Comparison of ENCODE assay signal across 8 cellular contexts in the genomic region with DNA sequence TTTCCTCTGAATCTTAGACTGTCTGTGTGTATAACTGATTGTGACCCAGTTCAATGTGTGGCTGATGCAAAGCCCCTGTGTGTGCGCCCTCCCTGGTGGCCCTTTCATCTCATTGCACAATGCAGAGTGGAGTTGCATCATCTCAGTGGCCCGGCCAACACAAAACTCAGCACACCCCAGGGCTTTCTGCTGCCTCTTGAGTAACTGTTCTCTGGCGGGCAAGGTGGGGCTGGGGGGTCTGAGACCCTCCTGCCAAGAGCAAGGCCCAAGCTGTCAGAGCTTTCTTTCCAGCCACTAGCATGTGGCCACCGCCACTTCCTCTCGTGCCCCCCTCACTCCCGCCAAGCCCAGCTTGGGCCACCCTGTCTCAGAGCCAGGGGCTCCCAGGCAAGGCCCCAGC.
DNase-seq lines count a peak whose midpoint lies in the region; ATAC-seq and TF ChIP-seq lines count a peak whose summit lies in the region.

No MANE protein-coding gene starts in this region.

- in situ Hi-C loops in gastrocnemius medialis (cut with MboI; ENCODE audit: low sequenced_read_pairs in 4 of 4), result no loop called here

- peak overlapping the region; percentile 34 for H3K4me2 ChIP-seq in HCT116 (ENCODE audit: low read length)

- DNase-seq in HCT116 (ENCODE audit: low read depth, low spot score) (no peak), SIG-M5 (lab: John Stamatoyannopoulos, UW) (peak; percentile 55), fibroblast of the aortic adventitia (ENCODE audit: low read depth) (peak; percentile 88), gastrocnemius medialis (peak; percentile 47 to 80), NCI-H345 (lab: John Stamatoyannopoulos, UW) (no peak)

- no peak overlapping the region for H3K4me3 ChIP-seq in HCT116 (replicated peaks in 1 of 2; ENCODE audit: low read depth in 1 of 2, low read length in 2 of 2)
- no peak overlapping the region for H3K4me3 ChIP-seq in fibroblast of the aortic adventitia (ENCODE audit: low read depth, low read length)
- no peak overlapping the region for H3K4me3 ChIP-seq in gastrocnemius medialis

- H3K36me3 ChIP-seq in HCT116 (ENCODE audit: control insufficient read depth in 1 of 2, insufficient read depth in 2 of 2, low read length in 2 of 2) (no peaks in the 10 kb centered on the region), gastrocnemius medialis (no peaks in the 10 kb centered on the region)

- no peak for TF ChIP-seq POLR2A in HCT116 (IDR thresholded peaks at IDR 0.05; ENCODE audit: borderline replicate concordance, extremely low read depth, insufficient read depth, insufficient read length)
- no peak for TF ChIP-seq POLR2A in gastrocnemius medialis (IDR thresholded peaks at IDR 0.05)

- POLR2A ChIA-PET in HCT116 (lab: Charles Lee), result no interaction called here

- H3K4me1 ChIP-seq in HCT116 (ENCODE audit: control insufficient read depth in 1 of 2, insufficient read depth in 2 of 2, low read length in 2 of 2), result peaks cover 13 to 33% of the 10 kb centered on the region in 2 experiments; a peak in 3 of 4 replicates
- peaks cover 38 to 44% of the 10 kb centered on the region in 2 donors for H3K4me1 ChIP-seq in gastrocnemius medialis

- no peaks in the 10 kb centered on the region for H3K9me2 ChIP-seq in HCT116 (ENCODE audit: insufficient read depth)

- intact Hi-C loops in HCT116 (cut with micrococcal nuclease) (no loop called here), gastrocnemius medialis (cut with DNase I; ENCODE audit: low total_unique reads) (loop anchor here (2.0 to 10.0 kb wide), 2 partner anchors 34 to 636 kb away; no protein-coding TSS in a partner anchor)

- peak overlapping the region; percentile 30; the same call in 1 of the 2 replicates for H3K27ac ChIP-seq in HCT116 (ENCODE audit: low read depth, low read length)
- peak overlapping the region; percentile 80 to 92 (median 89) for H3K27ac ChIP-seq in gastrocnemius medialis

- no peaks in the 10 kb centered on the region for H3K79me2 ChIP-seq in HCT116 (ENCODE audit: insufficient read depth, low read length)

- ATAC-seq in HCT116 (0 out of 2 replicates have a peak, but pooled peaks have one; percentile 28), gastrocnemius medialis (peak; percentile 22 to 47), GM18511 (IDR thresholded peaks at IDR 0.05; ENCODE audit: unreplicated experiment) (no peak), HG02938 (IDR thresholded peaks at IDR 0.05; ENCODE audit: unreplicated experiment) (no peak), HG02840 (IDR thresholded peaks at IDR 0.05; ENCODE audit: low FRiP score, unreplicated experiment) (no peak)

- H3K9me3 ChIP-seq in HCT116 (ENCODE audit: control insufficient read depth in 1 of 2, insufficient read depth in 1 of 2, low read depth in 1 of 2, low read length in 2 of 2), result no peaks in the 10 kb centered on the region
- no peaks in the 10 kb centered on the region for H3K9me3 ChIP-seq in gastrocnemius medialis

- peak overlapping the region; percentile 31 for H2AFZ ChIP-seq in HCT116 (ENCODE audit: low read depth, low read length, poor library complexity, severe bottlenecking)

- CTCF ChIA-PET in HCT116 (lab: Charles Lee), result no interaction called here

- H4K20me1 ChIP-seq in HCT116 (ENCODE audit: insufficient read depth), result no peaks in the 10 kb centered on the region

- RAD21 ChIA-PET in HCT116 (lab: Charles Lee; ENCODE audit: low non-redundant PET in 1 of 2, low total read pairs in 2 of 2, uncharacterized antibody in 2 of 2, unreplicated experiment in 2 of 2), result no interaction called here

- H3K9ac ChIP-seq in HCT116 (ENCODE audit: low read length), result no peak overlapping the region

- TF ChIP-seq CTCF in HCT116 (IDR thresholded peaks at IDR 0.05 in 2 of 3, conservative IDR thresholded peaks at IDR 0.05 in 1 of 3; ENCODE audit: borderline replicate concordance in 1 of 3, insufficient read depth in 1 of 3, low read depth in 2 of 3, low read length in 2 of 3) (0 out of 6 replicates have a peak, but pooled peaks of 2 of the 3 experiments have one; percentile 4 to 11), fibroblast of the aortic adventitia (IDR thresholded peaks at IDR 0.05; ENCODE audit: insufficient read depth, low read length) (no peak), gastrocnemius medialis (IDR thresholded peaks at IDR 0.05 in 4 of 5, conservative IDR thresholded peaks at IDR 0.05 in 1 of 5) (no peak)

- TF ChIP-seq RAD21 in HCT116 (IDR thresholded peaks at IDR 0.05; ENCODE audit: low read depth), result no peak

- no peaks in the 10 kb centered on the region for H3K27me3 ChIP-seq in HCT116 (ENCODE audit: insufficient read depth, low read length)
- no peaks in the 10 kb centered on the region for H3K27me3 ChIP-seq in gastrocnemius medialis

- no TSS peak for BruUV-seq in HCT116 (replicated peaks; lab: Mats Ljungman, UMichigan)

TF ChIP-seq in HCT116, 20 proteins besides CTCF, POLR2A, EP300 and RAD21:
- TF ChIP-seq TCF7L2 (IDR thresholded peaks at IDR 0.05; ENCODE audit: borderline replicate concordance, extremely low read depth, insufficient read depth, insufficient read length) (peak; percentile 97), POLR2AphosphoS5 (IDR thresholded peaks at IDR 0.05; ENCODE audit: low read depth, low read length) (no peak), CBX3 (IDR thresholded peaks at IDR 0.05; ENCODE audit: low read depth) (no peak), SP1 (IDR thresholded peaks at IDR 0.05; ENCODE audit: low read depth) (no peak), EGR1 (IDR thresholded peaks at IDR 0.05; ENCODE audit: low read depth) (no peak), SRF (IDR thresholded peaks at IDR 0.05; ENCODE audit: low read depth) (no peak), EZH2phosphoT487 (IDR thresholded peaks at IDR 0.05; ENCODE audit: borderline replicate concordance) (no peak), FOSL1 (IDR thresholded peaks at IDR 0.05; ENCODE audit: low read depth) (no peak), CEBPB (IDR thresholded peaks at IDR 0.05; ENCODE audit: low read depth) (peak; percentile 100), SIN3A (IDR thresholded peaks at IDR 0.05; ENCODE audit: low read depth) (no peak)
- TF ChIP-seq, protein P1, sequence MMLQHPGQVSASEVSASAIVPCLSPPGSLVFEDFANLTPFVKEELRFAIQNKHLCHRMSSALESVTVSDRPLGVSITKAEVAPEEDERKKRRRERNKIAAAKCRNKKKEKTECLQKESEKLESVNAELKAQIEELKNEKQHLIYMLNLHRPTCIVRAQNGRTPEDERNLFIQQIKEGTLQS (IDR thresholded peaks at IDR 0.05), result no peak
- TF ChIP-seq, protein P2, sequence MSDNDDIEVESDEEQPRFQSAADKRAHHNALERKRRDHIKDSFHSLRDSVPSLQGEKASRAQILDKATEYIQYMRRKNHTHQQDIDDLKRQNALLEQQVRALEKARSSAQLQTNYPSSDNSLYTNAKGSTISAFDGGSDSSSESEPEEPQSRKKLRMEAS (IDR thresholded peaks at IDR 0.05), result no peak
- TF ChIP-seq, protein P3, sequence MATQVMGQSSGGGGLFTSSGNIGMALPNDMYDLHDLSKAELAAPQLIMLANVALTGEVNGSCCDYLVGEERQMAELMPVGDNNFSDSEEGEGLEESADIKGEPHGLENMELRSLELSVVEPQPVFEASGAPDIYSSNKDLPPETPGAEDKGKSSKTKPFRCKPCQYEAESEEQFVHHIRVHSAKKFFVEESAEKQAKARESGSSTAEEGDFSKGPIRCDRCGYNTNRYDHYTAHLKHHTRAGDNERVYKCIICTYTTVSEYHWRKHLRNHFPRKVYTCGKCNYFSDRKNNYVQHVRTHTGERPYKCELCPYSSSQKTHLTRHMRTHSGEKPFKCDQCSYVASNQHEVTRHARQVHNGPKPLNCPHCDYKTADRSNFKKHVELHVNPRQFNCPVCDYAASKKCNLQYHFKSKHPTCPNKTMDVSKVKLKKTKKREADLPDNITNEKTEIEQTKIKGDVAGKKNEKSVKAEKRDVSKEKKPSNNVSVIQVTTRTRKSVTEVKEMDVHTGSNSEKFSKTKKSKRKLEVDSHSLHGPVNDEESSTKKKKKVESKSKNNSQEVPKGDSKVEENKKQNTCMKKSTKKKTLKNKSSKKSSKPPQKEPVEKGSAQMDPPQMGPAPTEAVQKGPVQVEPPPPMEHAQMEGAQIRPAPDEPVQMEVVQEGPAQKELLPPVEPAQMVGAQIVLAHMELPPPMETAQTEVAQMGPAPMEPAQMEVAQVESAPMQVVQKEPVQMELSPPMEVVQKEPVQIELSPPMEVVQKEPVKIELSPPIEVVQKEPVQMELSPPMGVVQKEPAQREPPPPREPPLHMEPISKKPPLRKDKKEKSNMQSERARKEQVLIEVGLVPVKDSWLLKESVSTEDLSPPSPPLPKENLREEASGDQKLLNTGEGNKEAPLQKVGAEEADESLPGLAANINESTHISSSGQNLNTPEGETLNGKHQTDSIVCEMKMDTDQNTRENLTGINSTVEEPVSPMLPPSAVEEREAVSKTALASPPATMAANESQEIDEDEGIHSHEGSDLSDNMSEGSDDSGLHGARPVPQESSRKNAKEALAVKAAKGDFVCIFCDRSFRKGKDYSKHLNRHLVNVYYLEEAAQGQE (IDR thresholded peaks at IDR 0.05; ENCODE audit: low read depth), result no peak
TF ChIP-seq in HCT116: peak in this region for 2.

Comparison
In these comparisons a context has a peak if more than half of its experiments do, and no peak if none do; other contexts are left out.
1. ATAC-seq: peak in HCT116 (single experiment) and gastrocnemius medialis (2 of 2); none in GM18511 (single experiment), HG02938 (single experiment) and HG02840 (single experiment).
2. DNase-seq: peak in SIG-M5 (single experiment), fibroblast of the aortic adventitia (single experiment) and gastrocnemius medialis (2 of 2); none in HCT116 (single experiment) and NCI-H345 (single experiment).
3. CTCF ChIP-seq: peak in HCT116 (2 of 3); none in fibroblast of the aortic adventitia (single experiment) and gastrocnemius medialis (0 of 5).